27 cellular contexts compared by ENCODE assay signal in the genomic region with DNA sequence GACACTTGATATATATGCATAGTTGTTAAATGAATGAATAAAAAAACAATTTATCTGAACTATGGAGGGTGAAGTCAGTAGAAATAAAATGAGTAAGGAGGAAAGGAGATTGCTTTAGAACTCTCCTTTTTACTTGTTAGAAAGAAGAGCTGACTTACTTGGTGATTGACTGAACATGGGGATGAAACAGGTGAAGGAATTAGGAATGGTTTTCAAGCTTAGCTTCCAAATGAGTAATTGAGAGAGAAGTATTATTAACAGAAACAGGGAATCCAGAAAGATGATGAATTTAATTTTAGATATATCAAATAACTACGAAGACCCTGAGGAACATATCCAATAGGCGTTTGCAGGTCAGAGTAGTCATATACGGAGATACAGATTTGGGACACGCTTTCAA. TPM values are rescaled to one million over a fixed set of nuclear protein-coding genes. Genes with fewer than 3 reads are reported as not detected.
"Had no signal": no experiment of that assay in that cellular context is flagged by ENCODE, and none has a peak within 500 bp of the region (broad histone marks: within the 10 kb centered on the region; RNA-seq: fewer than 3 reads in every experiment).

No MANE protein-coding gene starts in this region.

- H3K27ac ChIP-seq: coronary artery, dorsolateral prefrontal cortex, esophagus muscularis mucosa, gastrocnemius medialis, heart right ventricle, left lung had no signal

- H3K4me3 ChIP-seq: coronary artery, dorsolateral prefrontal cortex, esophagus muscularis mucosa, gastrocnemius medialis, heart right ventricle, left lung, lung had no signal

- H3K27me3 Mint-ChIP-seq: memory B cell, naive B cell had no signal

- DNase-seq: dermis blood vessel endothelial cell; dorsolateral prefrontal cortex; effector CD4-positive, alpha-beta T cell; effector memory CD4-positive, alpha-beta T cell; foreskin melanocyte; gastrocnemius medialis; glutamatergic neuron; heart right ventricle; hippocampal formation; left cardiac atrium; left lung; left ventricle myocardium superior; mammary epithelial cell; mesendoderm; midbrain; naive B cell had no signal

- H3K4me1 Mint-ChIP-seq: memory B cell had no signal

- H3K9me3 ChIP-seq: esophagus muscularis mucosa, gastrocnemius medialis, left lung had no signal

- H3K4me3 Mint-ChIP-seq: memory B cell, naive B cell had no signal

- FAIRE-seq: colon, endothelial cell of umbilical vein, islet of Langerhans had no signal

- H3K36me3 ChIP-seq: esophagus muscularis mucosa, gastrocnemius medialis, heart right ventricle, left lung had no signal

- H3K27me3 ChIP-seq: dorsolateral prefrontal cortex, esophagus muscularis mucosa, gastrocnemius medialis, heart right ventricle, left lung had no signal

- H3K36me3 Mint-ChIP-seq: memory B cell had no signal

- H3K27ac Mint-ChIP-seq: memory B cell, naive B cell had no signal

- H3K4me1 ChIP-seq: gastrocnemius medialis had no signal

RNA-seq across cellular contexts. Expression of a gene that starts 59.4 kb away (rescaled TPM):
- total RNA-seq: dermis blood vessel endothelial cell, endothelial cell of umbilical vein, esophagus muscularis mucosa, gastrocnemius medialis, glomerular endothelial cell, heart right ventricle, kidney epithelial cell, left cardiac atrium, left ventricle myocardium superior, lower leg skin, lung, mammary epithelial cell, mononuclear cell had no signal
- polyA plus RNA-seq: endothelial cell of umbilical vein, heart right ventricle, lung had no signal
